ENCODE assay signal across 21 cellular contexts in genomic region chr11:126696976-126697375, GRCh38.
"Had no signal": no experiment of that assay in that cellular context is flagged by ENCODE, and none has a peak within 500 bp of the region (broad histone marks: within the 10 kb centered on the region; RNA-seq: fewer than 3 reads in every experiment).

No MANE protein-coding gene starts in this region.

- H3K36me3 Mint-ChIP-seq: memory B cell; natural killer cell treated with Interleukin-12 subunit alpha and Interleukin-12 subunit beta and Interleukin-15 and Interleukin-18, amount 100 ng/mL, for 72 hours; stimulated activated effector memory CD8-positive, alpha-beta T cell treated with anti-CD3 and anti-CD28 coated beads, Interleukin-12 subunit alpha, Interleukin-12 subunit beta, amount 100 ng/mL, for 72 hours had no signal

- H3K79me2 ChIP-seq: parathyroid adenoma had no signal

- H3K36me3 ChIP-seq: gastrocnemius medialis, heart right ventricle, left lung, lower lobe of right lung, prostate gland, right lobe of liver, tibial artery, upper lobe of left lung, uterus had no signal

- H3K4me1 ChIP-seq: gastrocnemius medialis, heart right ventricle, left lung, lower lobe of right lung, parathyroid adenoma, prostate gland, right lobe of liver, tibial artery, upper lobe of left lung, uterus had no signal

- H3K27me3 ChIP-seq: gastrocnemius medialis, left lung, right lobe of liver, tibial artery, upper lobe of left lung, uterus had no signal

- H3K27ac ChIP-seq: gastrocnemius medialis, heart right ventricle, left lung, lower lobe of right lung, parathyroid adenoma, prostate gland, right lobe of liver, tibial artery, upper lobe of left lung, uterus had no signal

- H3K27me3 Mint-ChIP-seq: memory B cell had no signal

- H3K4me1 Mint-ChIP-seq: memory B cell; stimulated activated effector memory CD8-positive, alpha-beta T cell treated with anti-CD3 and anti-CD28 coated beads, Interleukin-12 subunit alpha, Interleukin-12 subunit beta, amount 100 ng/mL, for 72 hours had no signal

- DNase-seq: effector memory CD4-positive, alpha-beta T cell; gastrocnemius medialis; heart right ventricle; hypothalamus; left lung; lower lobe of right lung; midbrain; retina; right lobe of liver; stimulated activated CD4-positive, alpha-beta T cell treated with anti-CD3 and anti-CD28 coated beads, Interleukin-4, amount 100 ng/mL, for 1 hour; stimulated activated CD8-positive, alpha-beta memory T cell treated with anti-CD3 and anti-CD28 coated beads, Interleukin-4, amount 100 ng/mL, for 48 hours; upper lobe of left lung; uterus had no signal

- H3K4me3 ChIP-seq: gastrocnemius medialis, heart right ventricle, left lung, lower lobe of right lung, prostate gland, right lobe of liver, tibial artery, upper lobe of left lung, uterus had no signal

- H3K9me3 Mint-ChIP-seq: memory B cell; natural killer cell treated with Interleukin-12 subunit alpha and Interleukin-12 subunit beta and Interleukin-15 and Interleukin-18, amount 100 ng/mL, for 72 hours; stimulated activated effector memory CD8-positive, alpha-beta T cell treated with anti-CD3 and anti-CD28 coated beads, Interleukin-12 subunit alpha, Interleukin-12 subunit beta, amount 100 ng/mL, for 72 hours; stimulated activated naive CD8-positive, alpha-beta T cell treated with anti-CD3 and anti-CD28 coated beads, Interleukin-15, Interleukin-2, amounts not matched to agents 100 ng/mL and 50 ng/mL, for 24 hours had no signal

- H3K27ac Mint-ChIP-seq: memory B cell; natural killer cell treated with Interleukin-12 subunit alpha and Interleukin-12 subunit beta and Interleukin-15 and Interleukin-18, amount 100 ng/mL, for 72 hours; stimulated activated effector memory CD8-positive, alpha-beta T cell treated with anti-CD3 and anti-CD28 coated beads, Interleukin-12 subunit alpha, Interleukin-12 subunit beta, amount 100 ng/mL, for 72 hours; stimulated activated naive CD8-positive, alpha-beta T cell treated with anti-CD3 and anti-CD28 coated beads, Interleukin-15, Interleukin-2, amounts not matched to agents 100 ng/mL and 50 ng/mL, for 24 hours had no signal

- H3K4me3 Mint-ChIP-seq: memory B cell; natural killer cell treated with Interleukin-12 subunit alpha and Interleukin-12 subunit beta and Interleukin-15 and Interleukin-18, amount 100 ng/mL, for 72 hours; stimulated activated effector memory CD8-positive, alpha-beta T cell treated with anti-CD3 and anti-CD28 coated beads, Interleukin-12 subunit alpha, Interleukin-12 subunit beta, amount 100 ng/mL, for 72 hours; stimulated activated naive CD8-positive, alpha-beta T cell treated with anti-CD3 and anti-CD28 coated beads, Interleukin-15, Interleukin-2, amounts not matched to agents 100 ng/mL and 50 ng/mL, for 24 hours had no signal

- H3K9ac ChIP-seq: parathyroid adenoma had no signal

- ATAC-seq: esophagus mucosa; gastrocnemius medialis; heart right ventricle; left lung; lower lobe of right lung; right lobe of liver; stimulated activated effector memory CD8-positive, alpha-beta T cell treated with anti-CD3 and anti-CD28 coated beads, Interleukin-12 subunit alpha, Interleukin-12 subunit beta, amount 100 ng/mL, for 72 hours had no signal
